Comparison of ENCODE assay signal across 1 cellular context in genomic region chr11:67354314-67355022, GRCh38.
A peak's percentile ranks its signal among the peaks of the same experiment; 100 is the strongest.
TF ChIP-seq lines count a peak whose summit lies in the region.

No MANE protein-coding gene starts in this region.

TF ChIP-seq in K562, 482 proteins besides CTCF, POLR2A, EP300 and RAD21 (continued from another document and continues in another):
- 0 out of 2 replicates have a peak, but pooled peaks have one; percentile 19 for TF ChIP-seq ATF6 (CRISPR knock-in tag; IDR thresholded peaks at IDR 0.05)
- TF ChIP-seq ZBTB11 (CRISPR knock-in tag; IDR thresholded peaks at IDR 0.05): no peak
- no peak for TF ChIP-seq ZNF197 (CRISPR knock-in tag; IDR thresholded peaks at IDR 0.05; ENCODE audit: low read depth)
- peak; percentile 96 for TF ChIP-seq ETV5 (CRISPR knock-in tag; IDR thresholded peaks at IDR 0.05; ENCODE audit: low read depth)
- TF ChIP-seq IRF9 (tag; IDR thresholded peaks at IDR 0.05): no peak
- no peak for TF ChIP-seq E2F5 (CRISPR knock-in tag; IDR thresholded peaks at IDR 0.05)
- TF ChIP-seq LEF1 (IDR thresholded peaks at IDR 0.05): peak; percentile 56
- TF ChIP-seq ARID3B (CRISPR knock-in tag; IDR thresholded peaks at IDR 0.05; ENCODE audit: borderline replicate concordance): no peak
- TF ChIP-seq CSDE1 (IDR thresholded peaks at IDR 0.05): no peak
- no peak for TF ChIP-seq HNRNPK (IDR thresholded peaks at IDR 0.05; ENCODE audit: low read depth, low read length, poor library complexity, severe bottlenecking)
- no peak for TF ChIP-seq ZNF140 (CRISPR knock-in tag; IDR thresholded peaks at IDR 0.05)
- no peak for TF ChIP-seq HINFP (tag; conservative IDR thresholded peaks at IDR 0.05; ENCODE audit: low read depth)
- TF ChIP-seq YY1 (IDR thresholded peaks at IDR 0.05; ENCODE audit: borderline replicate concordance in 1 of 3, control insufficient read depth in 1 of 3, extremely low read depth in 1 of 3, insufficient read depth in 3 of 3, insufficient read length in 1 of 3, insufficient replicate concordance in 2 of 3, low read depth in 1 of 3, low read length in 2 of 3): no peak
- no peak for TF ChIP-seq MGA (IDR thresholded peaks at IDR 0.05)
- no peak for TF ChIP-seq MAFK (IDR thresholded peaks at IDR 0.05; ENCODE audit: low read length)
- TF ChIP-seq UBTF (IDR thresholded peaks at IDR 0.05; ENCODE audit: borderline replicate concordance in 1 of 2, low read depth in 2 of 2, low read length in 2 of 2): no peak
- no peak for TF ChIP-seq AFF4 (CRISPR knock-in tag; IDR thresholded peaks at IDR 0.05)
- no peak for TF ChIP-seq ZKSCAN3 (CRISPR knock-in tag; IDR thresholded peaks at IDR 0.05)
